In genomic region chr2:219160186-219161017, GRCh38 we compare ENCODE assay signal across 8 cellular contexts. TPM values are rescaled to one million over a fixed set of nuclear protein-coding genes. Genes with fewer than 3 reads are reported as not detected.
DNase-seq lines count a peak whose midpoint lies in the region; ATAC-seq and TF ChIP-seq lines count a peak whose summit lies in the region.

TSS of gene NHEJ1 (minus strand) at chr2:219160815. CDS start at chr2:219158362, 2,453 bp downstream.

- peaks cover 12% of the 10 kb centered on the region for H3K36me3 ChIP-seq in muscle layer of colon (ENCODE audit: insufficient read depth, low read length)

- H3K27me3 ChIP-seq in muscle layer of colon (ENCODE audit: control insufficient read depth in 1 of 2, insufficient read depth in 2 of 2, low read length in 2 of 2): no peaks in the 10 kb centered on the region

- H3K9me3 ChIP-seq in muscle layer of colon (ENCODE audit: low read length): no peaks in the 10 kb centered on the region

- H3K4me1 ChIP-seq in muscle layer of colon (ENCODE audit: insufficient read depth, low read length): peaks cover 9% of the 10 kb centered on the region

- DNase-seq in DMS114 treated with DMSO at 0.1 percent for 48 hours (lab: John Stamatoyannopoulos, UW; ENCODE audit: unreplicated experiment): peak; percentile 87
- peak; percentile 90 for DNase-seq in HuH-7.5 (ENCODE audit: low spot score)
- DNase-seq in OCI-M1 (lab: John Stamatoyannopoulos, UW): peak; percentile 98
- peak; percentile 91 for DNase-seq in activated T-cell treated with anti-CD3 and anti-CD28 coated beads for 4 hours
- no peak for DNase-seq in epithelial cell of proximal tubule (ENCODE audit: low read depth)
- peak; percentile 94 for DNase-seq in stimulated activated CD8-positive, alpha-beta memory T cell treated with anti-CD3 and anti-CD28 coated beads, Interleukin-7, amount 100 ng/mL, for 24 hours (ENCODE audit: low read depth)

- peak within 1 kb of the TSS; percentile 77 for H3K4me3 ChIP-seq in epithelial cell of proximal tubule (ENCODE audit: low read depth, low read length)
- peak within 1 kb of the TSS; percentile 69 to 79 for H3K4me3 ChIP-seq in muscle layer of colon (ENCODE audit: low read depth in 1 of 2, low read length in 2 of 2)

- ATAC-seq in GM21515 (IDR thresholded peaks at IDR 0.05; ENCODE audit: unreplicated experiment): peak; percentile 88

- H3K9ac ChIP-seq in muscle layer of colon (ENCODE audit: low read length): peak within 1 kb of the TSS; percentile 54

- peak within 1 kb of the TSS; percentile 84 for H3K27ac ChIP-seq in muscle layer of colon (ENCODE audit: low read depth, low read length)

- TF ChIP-seq CTCF in epithelial cell of proximal tubule (conservative IDR thresholded peaks at IDR 0.05; ENCODE audit: low read depth, low read length): peak; percentile 93

RNA-seq across cellular contexts. Expression of gene NHEJ1, which starts in this region (rescaled TPM):
- 13.1 and 17.1 TPM in 2 replicates for total RNA-seq in epithelial cell of proximal tubule
